ENCODE assay signal across 27 cellular contexts in the genomic region with DNA sequence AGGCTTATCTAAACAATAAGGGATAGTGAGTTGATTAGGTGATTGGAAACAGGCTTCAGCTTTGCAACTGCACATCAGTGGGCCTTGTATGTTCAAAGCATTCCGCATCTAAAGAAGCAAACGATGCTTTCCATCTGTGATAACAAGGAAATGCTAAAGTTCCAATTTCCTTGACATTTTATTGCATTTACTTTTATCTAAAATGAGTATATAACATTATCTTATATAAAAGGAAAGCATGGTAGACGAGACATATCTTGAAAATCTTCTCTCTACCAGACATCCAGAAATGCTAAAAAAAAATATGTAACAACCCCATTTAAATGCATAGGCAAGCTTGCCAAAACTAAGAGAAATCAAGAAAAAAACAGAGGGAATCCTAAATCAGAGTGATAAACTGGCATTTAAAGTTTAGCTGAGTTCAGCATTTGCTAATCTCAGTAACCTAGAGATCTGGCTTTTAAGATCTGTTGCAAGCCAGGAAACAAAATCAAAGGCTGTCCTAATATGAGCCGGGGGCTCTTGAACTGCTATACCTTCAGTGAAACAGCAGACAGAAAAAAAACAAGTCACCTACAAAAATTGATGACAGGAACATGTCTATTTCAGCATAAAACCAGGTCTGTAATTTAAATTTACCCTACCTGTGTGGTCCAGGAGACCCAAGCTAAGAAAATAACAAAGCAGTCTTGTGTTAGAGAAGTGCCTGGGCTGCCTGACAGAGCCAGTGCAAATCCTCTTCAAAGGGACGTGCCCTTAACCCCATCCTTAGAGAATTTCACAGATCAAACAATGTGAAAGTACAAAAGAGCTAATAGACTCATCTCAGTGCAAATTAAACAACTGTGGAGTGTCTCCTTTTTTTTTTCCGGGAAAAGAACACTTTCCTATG. TPM values are rescaled to one million over a fixed set of nuclear protein-coding genes. Genes with fewer than 3 reads are reported as not detected.
DNase-seq lines count a peak whose midpoint lies in the region; ATAC-seq and TF ChIP-seq lines count a peak whose summit lies in the region.
"Had no signal": no experiment of that assay in that cellular context is flagged by ENCODE, and none has a peak within 500 bp of the region (broad histone marks: within the 10 kb centered on the region; RNA-seq: fewer than 3 reads in every experiment).

No MANE protein-coding gene starts in this region.

- peak overlapping the region; percentile 73 for H3K9ac ChIP-seq in SU-DHL-6 (ENCODE audit: low read length)
- no peak overlapping the region for H3K9ac ChIP-seq in mesendoderm (ENCODE audit: low read length)

- H3K18ac ChIP-seq in mesendoderm (ENCODE audit: low read length), result no peak overlapping the region

- no peaks in the 10 kb centered on the region for H3K9me3 Mint-ChIP-seq in type B pancreatic cell
- H3K9me3 Mint-ChIP-seq: activated naive CD4-positive, alpha-beta T cell treated with anti-CD3 and anti-CD28 coated beads, Interleukin-2, amount 10 ng/mL, durations not matched to agents 7 days and 5 days had no signal

- no peaks in the 10 kb centered on the region for H3K36me3 Mint-ChIP-seq in type B pancreatic cell
- H3K36me3 Mint-ChIP-seq: activated naive CD4-positive, alpha-beta T cell treated with anti-CD3 and anti-CD28 coated beads, Interleukin-2, amount 10 ng/mL, durations not matched to agents 7 days and 5 days had no signal

- H3K4me1 ChIP-seq in cardiac muscle cell (ENCODE audit: low read depth) (peaks cover 48% of the 10 kb centered on the region), right cardiac atrium (ENCODE audit: control insufficient read depth, insufficient read depth, low read length) (no peaks in the 10 kb centered on the region), mesendoderm (ENCODE audit: control insufficient read depth, low read depth, low read length) (no peaks in the 10 kb centered on the region)
- H3K4me1 ChIP-seq: HAP-1 had no signal

- H3K4me2 ChIP-seq in SU-DHL-6 (ENCODE audit: low read depth, low read length, poor library complexity, severe bottlenecking) (peak overlapping the region; percentile 100), mesendoderm (ENCODE audit: low read length) (no peak overlapping the region)

- no peak overlapping the region for H2BK120ac ChIP-seq in mesendoderm (ENCODE audit: low read depth, low read length)

- no peaks in the 10 kb centered on the region for H3K27me3 ChIP-seq in cardiac muscle cell
- no peaks in the 10 kb centered on the region for H3K27me3 ChIP-seq in right cardiac atrium (ENCODE audit: control insufficient read depth, insufficient read depth)
- H3K27me3 ChIP-seq in SU-DHL-6 (ENCODE audit: low read length), result no peaks in the 10 kb centered on the region
- no peaks in the 10 kb centered on the region for H3K27me3 ChIP-seq in mesendoderm (ENCODE audit: insufficient read depth, low read length, poor library complexity)
- H3K27me3 ChIP-seq: BE2C, esophagus muscularis mucosa, right atrium auricular region had no signal

- WGBS in right cardiac atrium, result 65% methylated on average over 6 of the region's 6 CpGs
- no CpG with 5 or more reads among the region's 6 CpGs for WGBS in mesendoderm (ENCODE audit: extremely low coverage, insufficient coverage, low lambda C conversion rate)

- H3K79me1 ChIP-seq in mesendoderm (ENCODE audit: low read length), result no peaks in the 10 kb centered on the region

- no peak for TF ChIP-seq CTCF in cardiac muscle cell (IDR thresholded peaks at IDR 0.05; ENCODE audit: low read depth, low read length)
- TF ChIP-seq CTCF in SU-DHL-6 (IDR thresholded peaks at IDR 0.05; ENCODE audit: insufficient read depth, low read length, poor library complexity, severe bottlenecking), result no peak
- no peak for TF ChIP-seq CTCF in type B pancreatic cell (conservative IDR thresholded peaks at IDR 0.05)

- H2BK5ac ChIP-seq in mesendoderm (ENCODE audit: low read length), result no peak overlapping the region

- no peaks in the 10 kb centered on the region for H3K27me3 Mint-ChIP-seq in type B pancreatic cell

- H3K4me3 Mint-ChIP-seq in type B pancreatic cell, result peak overlapping the region; percentile 20
- H3K4me3 Mint-ChIP-seq: activated CD8-positive, alpha-beta T cell treated with anti-CD3 and anti-CD28 coated beads, Interleukin-2, amount 10 ng/mL, durations not matched to agents 7 days and 5 days; activated naive CD4-positive, alpha-beta T cell treated with anti-CD3 and anti-CD28 coated beads, Interleukin-2, amount 10 ng/mL, durations not matched to agents 7 days and 5 days; T-helper 17 cell had no signal

- no peaks in the 10 kb centered on the region for H3K36me3 ChIP-seq in cardiac muscle cell
- peaks cover 11% of the 10 kb centered on the region; the same call in 1 of the 2 replicates for H3K36me3 ChIP-seq in SU-DHL-6 (ENCODE audit: low read length)
- no peaks in the 10 kb centered on the region for H3K36me3 ChIP-seq in mesendoderm (ENCODE audit: control insufficient read depth, insufficient read depth, low read length)
- H3K36me3 ChIP-seq: BE2C, esophagus muscularis mucosa, HAP-1, right atrium auricular region, WERI-Rb-1 had no signal

- intact Hi-C loops in right cardiac atrium (cut with DNase I), result loop anchor here in 1 of 4 donors (10.0 kb wide), 1 partner anchor 162 kb away; no protein-coding TSS in a partner anchor

- H2AFZ ChIP-seq in SU-DHL-6 (ENCODE audit: low read depth, low read length, severe bottlenecking), result no peak overlapping the region

- H3K4me1 Mint-ChIP-seq in type B pancreatic cell (ENCODE audit: unreplicated experiment), result peaks cover 40% of the 10 kb centered on the region
- H3K4me1 Mint-ChIP-seq: activated naive CD4-positive, alpha-beta T cell treated with anti-CD3 and anti-CD28 coated beads, Interleukin-2, amount 10 ng/mL, durations not matched to agents 7 days and 5 days had no signal

- no peak overlapping the region for H3K4me3 ChIP-seq in cardiac muscle cell
- H3K4me3 ChIP-seq in right cardiac atrium (ENCODE audit: low read length), result no peak overlapping the region
- peak overlapping the region; percentile 58 for H3K4me3 ChIP-seq in SU-DHL-6 (ENCODE audit: insufficient read depth, low read length, poor library complexity, severe bottlenecking)
- no peak overlapping the region for H3K4me3 ChIP-seq in mesendoderm (ENCODE audit: low read length)
- H3K4me3 ChIP-seq: esophagus muscularis mucosa, HAP-1, right atrium auricular region had no signal

- H3K23ac ChIP-seq in mesendoderm (ENCODE audit: low read length), result no peak overlapping the region

- peak overlapping the region; percentile 34 for H3K27ac Mint-ChIP-seq in type B pancreatic cell
- H3K27ac Mint-ChIP-seq: activated CD8-positive, alpha-beta T cell treated with anti-CD3 and anti-CD28 coated beads, Interleukin-2, amount 10 ng/mL, durations not matched to agents 7 days and 5 days; activated naive CD4-positive, alpha-beta T cell treated with anti-CD3 and anti-CD28 coated beads, Interleukin-2, amount 10 ng/mL, durations not matched to agents 7 days and 5 days; T-helper 17 cell had no signal

- no peaks in the 10 kb centered on the region for H4K20me1 ChIP-seq in SU-DHL-6 (ENCODE audit: low read depth, low read length)

- no peak overlapping the region for H2AK5ac ChIP-seq in mesendoderm (ENCODE audit: low read length)

- H3K27ac ChIP-seq in cardiac muscle cell (peak overlapping the region; percentile 62), right cardiac atrium (ENCODE audit: low read length) (no peak overlapping the region), SU-DHL-6 (ENCODE audit: low read depth, low read length) (peak overlapping the region; percentile 99), mesendoderm (ENCODE audit: low read depth, low read length) (no peak overlapping the region)
- H3K27ac ChIP-seq: esophagus muscularis mucosa, right atrium auricular region, WERI-Rb-1 had no signal

- no peak for ATAC-seq in right cardiac atrium
- ATAC-seq: activated CD8-positive, alpha-beta T cell treated with anti-CD3 and anti-CD28 coated beads, Interleukin-2, amount 10 ng/mL, durations not matched to agents 7 days and 5 days; T-helper 17 cell had no signal

- peaks cover 64% of the 10 kb centered on the region for H3F3A ChIP-seq in SU-DHL-6 (ENCODE audit: insufficient read depth)

- no peak overlapping the region for H4K5ac ChIP-seq in mesendoderm (ENCODE audit: low read length)

- H3K4ac ChIP-seq in mesendoderm (ENCODE audit: low read depth, low read length), result no peak overlapping the region

- DNase-seq in cardiac muscle cell (ENCODE audit: low read depth in 1 of 2, low spot score in 1 of 2), result no peak
- no peak for DNase-seq in right cardiac atrium
- peak; percentile 23 for DNase-seq in mesendoderm
- DNase-seq in type B pancreatic cell (ENCODE audit: extremely low spot score, unreplicated experiment), result no peak
- no peak for DNase-seq in NCI-H1092 treated with DMSO at 0.1 percent for 48 hours (lab: John Stamatoyannopoulos, UW)
- no peak for DNase-seq in iPS-NIHi7 (ENCODE audit: extremely low spot score)
- no peak for DNase-seq in activated effector memory CD4-positive, alpha-beta T cell treated with Interleukin-2 at 50 U/mL for 16 hours
- DNase-seq: activated CD8-positive, alpha-beta T cell treated with anti-CD3 and anti-CD28 coated beads, Interleukin-2, amount 10 ng/mL, durations not matched to agents 7 days and 5 days; activated naive CD4-positive, alpha-beta T cell treated with anti-CD3 and anti-CD28 coated beads, Interleukin-2, amount 10 ng/mL, durations not matched to agents 7 days and 5 days; activated T-cell treated with anti-CD3 and anti-CD28 coated beads, Interleukin-2, amount 50 U/mL, for 48 hours; anterior cingulate cortex; BE2C; Caco-2; effector CD8-positive, alpha-beta T cell; NCI-H1417 treated with DMSO at 0.1 percent for 48 hours; NCI-H2171; NCI-H69; PC-3; SIG-M5; substantia nigra; T-helper 17 cell; WERI-Rb-1 had no signal

- H3K9me3 ChIP-seq in cardiac muscle cell (ENCODE audit: low read depth), result no peaks in the 10 kb centered on the region
- no peaks in the 10 kb centered on the region for H3K9me3 ChIP-seq in right cardiac atrium (ENCODE audit: control insufficient read depth, low read length)
- no peaks in the 10 kb centered on the region for H3K9me3 ChIP-seq in SU-DHL-6 (ENCODE audit: insufficient read depth, low read length)
- H3K9me3 ChIP-seq: BE2C, Caco-2, esophagus muscularis mucosa, HAP-1, right atrium auricular region had no signal

- no peak overlapping the region for H2BK15ac ChIP-seq in mesendoderm (replicated peaks; ENCODE audit: low read depth)

- H4K8ac ChIP-seq in mesendoderm (ENCODE audit: low read depth, low read length), result no peak overlapping the region

- H3K56ac ChIP-seq in mesendoderm (ENCODE audit: low read length), result no peak overlapping the region

- H3K9me2 ChIP-seq in SU-DHL-6 (replicated peaks; ENCODE audit: insufficient read depth, low read length), result no peaks in the 10 kb centered on the region

- peaks cover 77% of the 10 kb centered on the region for H3K79me2 ChIP-seq in SU-DHL-6 (ENCODE audit: insufficient read depth, low read length)
- H3K79me2 ChIP-seq in mesendoderm (ENCODE audit: control insufficient read depth, insufficient read depth, low read length), result no peaks in the 10 kb centered on the region

RNA-seq across cellular contexts. Expression of a gene that starts 3.1 kb away (rescaled TPM):
- total RNA-seq in cardiac muscle cell (1.3 and 1.4 TPM in 2 replicates), right cardiac atrium (under 1 TPM in 2 of 4 donors, not detected in 2; 0.14 to 0.26 TPM), type B pancreatic cell (ENCODE audit: low replicate concordance) (0.19 TPM in 1 of 2 replicates, not detected in the other)
- polyA plus RNA-seq in cardiac muscle cell (2.0 and 4.8 TPM in 2 replicates), right cardiac atrium (0.14 TPM)
- polyA plus RNA-seq in mesendoderm (2013, experiment 1 of 2), result not detected
- not detected for polyA plus RNA-seq in mesendoderm (2013, experiment 2 of 2)
- total RNA-seq: activated CD8-positive, alpha-beta T cell treated with anti-CD3 and anti-CD28 coated beads, Interleukin-2, amount 10 ng/mL, durations not matched to agents 7 days and 5 days; Caco-2; cerebellum; right atrium auricular region had no signal

RNA-seq across cellular contexts. Expression of a gene that starts 57.3 kb away (rescaled TPM):
- not detected in 2 replicates for total RNA-seq in cardiac muscle cell
- polyA plus RNA-seq in cardiac muscle cell, result 0.12 TPM in 1 of 2 replicates, not detected in the other
- 1 to 10 TPM in 2 of 4 donors, under 1 TPM in 2; 0.37 to 9.2 (median 1.7) TPM for total RNA-seq in right cardiac atrium
- 5.5 TPM for polyA plus RNA-seq in right cardiac atrium
- polyA plus RNA-seq in mesendoderm (2013, experiment 1 of 2), result not detected
- not detected for polyA plus RNA-seq in mesendoderm (2013, experiment 2 of 2)
- 1.1 and 1.2 TPM in 2 replicates for total RNA-seq in type B pancreatic cell (ENCODE audit: low replicate concordance)
- total RNA-seq: Caco-2, PC-3 had no signal

Comparison
In these comparisons a context has a peak if more than half of its experiments do, and no peak if none do; other contexts are left out.
1. H3K27ac ChIP-seq: peak in cardiac muscle cell (single experiment) and SU-DHL-6 (single experiment); none in right cardiac atrium (single experiment) and mesendoderm (single experiment).